8 cellular contexts compared by ENCODE assay signal in genomic region chr19:13117176-13117771, GRCh38. TPM values are rescaled to one million over a fixed set of nuclear protein-coding genes. Genes with fewer than 3 reads are reported as not detected.
DNase-seq lines count a peak whose midpoint lies in the region; ATAC-seq lines count a peak whose summit lies in the region.

No MANE protein-coding gene starts in this region.

- no peak for DNase-seq in activated naive CD4-positive, alpha-beta T cell (lab: John Stamatoyannopoulos, UW)
- no peak for DNase-seq in activated T-cell treated with anti-CD3 and anti-CD28 coated beads, Interleukin-2, amount 50 U/mL, for 72 hours
- DNase-seq in iPS DF 6.9 (ENCODE audit: low read depth, low spot score) = no peak
- no peak for DNase-seq in stimulated activated naive B cell treated with anti-CD40 and anti-IgM and Interleukin-4, amounts not matched to agents 10 μg/mL and 1 μg/mL and 100 μg/mL, for 72 hours
- DNase-seq in NCI-H2196 treated with DMSO at 0.1 percent for 48 hours (lab: John Stamatoyannopoulos, UW; ENCODE audit: unreplicated experiment) = no peak
- DNase-seq in GDM1 (lab: John Stamatoyannopoulos, UW) = no peak

- peak overlapping the region; percentile 98 for H3K27ac Mint-ChIP-seq in activated naive CD4-positive, alpha-beta T cell treated with anti-CD3 and anti-CD28 coated beads, Interleukin-2, amount 50 U/mL, for 24 hours
- H3K27ac Mint-ChIP-seq in activated T-cell treated with anti-CD3 and anti-CD28 coated beads, Interleukin-2, amount 50 U/mL, for 72 hours = peak overlapping the region; percentile 92
- peak overlapping the region; percentile 98 for H3K27ac Mint-ChIP-seq in stimulated activated naive B cell treated with anti-CD40 and anti-IgM and Interleukin-4, amounts not matched to agents 10 μg/mL and 1 μg/mL and 100 μg/mL, for 72 hours

- H3K9me3 ChIP-seq in iPS DF 6.9 (ENCODE audit: control insufficient read depth, insufficient read depth, low read length) = no peaks in the 10 kb centered on the region

- no peaks in the 10 kb centered on the region for H3K9me3 Mint-ChIP-seq in activated naive CD4-positive, alpha-beta T cell treated with anti-CD3 and anti-CD28 coated beads, Interleukin-2, amount 50 U/mL, for 24 hours
- H3K9me3 Mint-ChIP-seq in activated T-cell treated with anti-CD3 and anti-CD28 coated beads, Interleukin-2, amount 50 U/mL, for 72 hours = no peaks in the 10 kb centered on the region
- no peaks in the 10 kb centered on the region for H3K9me3 Mint-ChIP-seq in stimulated activated naive B cell treated with anti-CD40 and anti-IgM and Interleukin-4, amounts not matched to agents 10 μg/mL and 1 μg/mL and 100 μg/mL, for 72 hours

- peak; percentile 3 to 14 for ATAC-seq in activated T-cell treated with anti-CD3 and anti-CD28 coated beads, Interleukin-2, amount 50 U/mL, for 72 hours (replicated peaks in 1 of 2)
- ATAC-seq in stimulated activated naive B cell treated with anti-CD40 and anti-IgM and Interleukin-4, amounts not matched to agents 10 μg/mL and 1 μg/mL and 100 μg/mL, for 72 hours (replicated peaks) = peak; percentile 12 to 15
- no peak for ATAC-seq in HG02763 (IDR thresholded peaks at IDR 0.05; ENCODE audit: unreplicated experiment)

- H3K4me3 ChIP-seq in iPS DF 6.9 (ENCODE audit: low read length) = peak overlapping the region; percentile 86; the same call in 1 of the 2 replicates

- no peaks in the 10 kb centered on the region for H3K27me3 Mint-ChIP-seq in activated naive CD4-positive, alpha-beta T cell treated with anti-CD3 and anti-CD28 coated beads, Interleukin-2, amount 50 U/mL, for 24 hours
- no peaks in the 10 kb centered on the region for H3K27me3 Mint-ChIP-seq in activated T-cell treated with anti-CD3 and anti-CD28 coated beads, Interleukin-2, amount 50 U/mL, for 72 hours (ENCODE audit: low read depth)
- H3K27me3 Mint-ChIP-seq in stimulated activated naive B cell treated with anti-CD40 and anti-IgM and Interleukin-4, amounts not matched to agents 10 μg/mL and 1 μg/mL and 100 μg/mL, for 72 hours = no peaks in the 10 kb centered on the region

- H3K4me3 Mint-ChIP-seq in activated naive CD4-positive, alpha-beta T cell treated with anti-CD3 and anti-CD28 coated beads, Interleukin-2, amount 50 U/mL, for 24 hours = peak overlapping the region; percentile 90
- H3K4me3 Mint-ChIP-seq in activated T-cell treated with anti-CD3 and anti-CD28 coated beads, Interleukin-2, amount 50 U/mL, for 72 hours = peak overlapping the region; percentile 92
- peak overlapping the region; percentile 97 to 99 for H3K4me3 Mint-ChIP-seq in stimulated activated naive B cell treated with anti-CD40 and anti-IgM and Interleukin-4, amounts not matched to agents 10 μg/mL and 1 μg/mL and 100 μg/mL, for 72 hours

- WGBS in iPS DF 6.9 (ENCODE audit: insufficient coverage, insufficient read length) = no CpG with 5 or more reads among the region's 20 CpGs

- H3K36me3 ChIP-seq in iPS DF 6.9 (ENCODE audit: control insufficient read depth, insufficient read depth, low read length) = peaks cover 8% of the 10 kb centered on the region

- peaks cover 47% of the 10 kb centered on the region for H3K4me1 Mint-ChIP-seq in activated naive CD4-positive, alpha-beta T cell treated with anti-CD3 and anti-CD28 coated beads, Interleukin-2, amount 50 U/mL, for 24 hours
- peaks cover 48% of the 10 kb centered on the region for H3K4me1 Mint-ChIP-seq in activated T-cell treated with anti-CD3 and anti-CD28 coated beads, Interleukin-2, amount 50 U/mL, for 72 hours (ENCODE audit: low read depth)
- H3K4me1 Mint-ChIP-seq in stimulated activated naive B cell treated with anti-CD40 and anti-IgM and Interleukin-4, amounts not matched to agents 10 μg/mL and 1 μg/mL and 100 μg/mL, for 72 hours = peaks cover 37 to 82% of the 10 kb centered on the region in 2 donors

- no peak overlapping the region for H3K27ac ChIP-seq in iPS DF 6.9 (ENCODE audit: low read length)

- H3K36me3 Mint-ChIP-seq in activated naive CD4-positive, alpha-beta T cell treated with anti-CD3 and anti-CD28 coated beads, Interleukin-2, amount 50 U/mL, for 24 hours = peaks cover 9% of the 10 kb centered on the region
- peaks cover 3 to 4% of the 10 kb centered on the region in 2 donors for H3K36me3 Mint-ChIP-seq in activated T-cell treated with anti-CD3 and anti-CD28 coated beads, Interleukin-2, amount 50 U/mL, for 72 hours (ENCODE audit: insufficient read depth in 2 of 2)
- peaks cover 21 to 47% of the 10 kb centered on the region in 2 donors for H3K36me3 Mint-ChIP-seq in stimulated activated naive B cell treated with anti-CD40 and anti-IgM and Interleukin-4, amounts not matched to agents 10 μg/mL and 1 μg/mL and 100 μg/mL, for 72 hours

- no peaks in the 10 kb centered on the region for H3K27me3 ChIP-seq in iPS DF 6.9 (ENCODE audit: control insufficient read depth, insufficient read depth, low read length)

- peaks cover 12% of the 10 kb centered on the region for H3K4me1 ChIP-seq in iPS DF 6.9 (ENCODE audit: control insufficient read depth, insufficient read depth, low read length)

RNA-seq across cellular contexts. Expression of gene TRMT1, which starts 0.7 kb away (rescaled TPM):
- 10 to 100 TPM; 41.0 to 46.0 TPM for total RNA-seq in activated T-cell treated with anti-CD3 and anti-CD28 coated beads, Interleukin-2, amount 50 U/mL, for 72 hours

RNA-seq across cellular contexts. Expression of gene NACC1, which starts 0.8 kb away (rescaled TPM):
- 10 to 100 TPM; 53.6 to 76.0 TPM for total RNA-seq in activated T-cell treated with anti-CD3 and anti-CD28 coated beads, Interleukin-2, amount 50 U/mL, for 72 hours

RNA-seq across cellular contexts. Expression of gene LYL1, which starts 14.6 kb away (rescaled TPM):
- 1 to 10 TPM; 4.8 to 6.3 TPM for total RNA-seq in activated T-cell treated with anti-CD3 and anti-CD28 coated beads, Interleukin-2, amount 50 U/mL, for 72 hours

RNA-seq across cellular contexts. Expression of gene STX10, which starts 32.9 kb away (rescaled TPM):
- 10 to 100 TPM; 73.9 to 89.9 TPM for total RNA-seq in activated T-cell treated with anti-CD3 and anti-CD28 coated beads, Interleukin-2, amount 50 U/mL, for 72 hours

RNA-seq across cellular contexts. Expression of gene IER2, which starts 32.9 kb away (rescaled TPM):
- total RNA-seq in activated T-cell treated with anti-CD3 and anti-CD28 coated beads, Interleukin-2, amount 50 U/mL, for 72 hours = 100 to 1,000 TPM; 168 to 184 TPM
